ENCODE assay signal across 22 cellular contexts in genomic region chr7:12827920-12828319, GRCh38.
DNase-seq lines count a peak whose midpoint lies in the region; ATAC-seq and TF ChIP-seq lines count a peak whose summit lies in the region.
"Had no signal": no experiment of that assay in that cellular context is flagged by ENCODE, and none has a peak within 500 bp of the region (broad histone marks: within the 10 kb centered on the region; RNA-seq: fewer than 3 reads in every experiment).

No MANE protein-coding gene starts in this region.

- CTCF ChIA-PET in Calu3 (lab: Charles Lee), result no interaction called here

- H3K4me3 Mint-ChIP-seq in Calu3 (ENCODE audit: low read depth, unreplicated experiment), result no peak overlapping the region
- H3K4me3 Mint-ChIP-seq in T-helper 2 cell treated with Interferon-gamma antibody and Interleukin-4, amounts not matched to agents 5 μg/mL and 100 μg/mL, for 36 hours, result no peak overlapping the region
- H3K4me3 Mint-ChIP-seq in stimulated activated effector memory CD8-positive, alpha-beta T cell treated with anti-CD3 and anti-CD28 coated beads, Interleukin-12 subunit alpha, Interleukin-12 subunit beta, amount 100 ng/mL, for 72 hours, result no peak overlapping the region
- H3K4me3 Mint-ChIP-seq: neural crest cell had no signal

- H3K27ac Mint-ChIP-seq in Calu3 (ENCODE audit: unreplicated experiment), result peak overlapping the region; percentile 25
- H3K27ac Mint-ChIP-seq in T-helper 2 cell treated with Interferon-gamma antibody and Interleukin-4, amounts not matched to agents 5 μg/mL and 100 μg/mL, for 36 hours, result no peak overlapping the region
- H3K27ac Mint-ChIP-seq in stimulated activated effector memory CD8-positive, alpha-beta T cell treated with anti-CD3 and anti-CD28 coated beads, Interleukin-12 subunit alpha, Interleukin-12 subunit beta, amount 100 ng/mL, for 72 hours, result no peak overlapping the region
- H3K27ac Mint-ChIP-seq: CD4-positive, CD25-positive, alpha-beta regulatory T cell; progenitor cell of endocrine pancreas had no signal

- H3K36me3 Mint-ChIP-seq in Calu3 (ENCODE audit: insufficient read depth, unreplicated experiment), result no peaks in the 10 kb centered on the region
- no peaks in the 10 kb centered on the region for H3K36me3 Mint-ChIP-seq in T-helper 2 cell treated with Interferon-gamma antibody and Interleukin-4, amounts not matched to agents 5 μg/mL and 100 μg/mL, for 36 hours (ENCODE audit: low read depth)
- no peaks in the 10 kb centered on the region for H3K36me3 Mint-ChIP-seq in stimulated activated effector memory CD8-positive, alpha-beta T cell treated with anti-CD3 and anti-CD28 coated beads, Interleukin-12 subunit alpha, Interleukin-12 subunit beta, amount 100 ng/mL, for 72 hours
- H3K36me3 Mint-ChIP-seq: CD4-positive, CD25-positive, alpha-beta regulatory T cell had no signal

- peaks cover 8% of the 10 kb centered on the region for H3K4me1 Mint-ChIP-seq in Calu3 (ENCODE audit: low read depth, unreplicated experiment)
- no peaks in the 10 kb centered on the region for H3K4me1 Mint-ChIP-seq in T-helper 2 cell treated with Interferon-gamma antibody and Interleukin-4, amounts not matched to agents 5 μg/mL and 100 μg/mL, for 36 hours (ENCODE audit: low read depth)
- no peaks in the 10 kb centered on the region for H3K4me1 Mint-ChIP-seq in stimulated activated effector memory CD8-positive, alpha-beta T cell treated with anti-CD3 and anti-CD28 coated beads, Interleukin-12 subunit alpha, Interleukin-12 subunit beta, amount 100 ng/mL, for 72 hours
- H3K4me1 Mint-ChIP-seq: CD4-positive, CD25-positive, alpha-beta regulatory T cell; neural crest cell had no signal

- H3K4me3 ChIP-seq in cardiac fibroblast (replicated peaks in 1 of 2; ENCODE audit: low read depth in 2 of 2, low read length in 2 of 2), result no peak overlapping the region
- H3K4me3 ChIP-seq: lower lobe of right lung, suprapubic skin had no signal

- peak; percentile 15 to 94 for ATAC-seq in left cardiac atrium
- no peak for ATAC-seq in stimulated activated effector memory CD8-positive, alpha-beta T cell treated with anti-CD3 and anti-CD28 coated beads, Interleukin-12 subunit alpha, Interleukin-12 subunit beta, amount 100 ng/mL, for 72 hours
- no peak for ATAC-seq in HG03097 (IDR thresholded peaks at IDR 0.05; ENCODE audit: low FRiP score, unreplicated experiment)
- ATAC-seq: lower lobe of right lung had no signal

- DNase-seq in Calu3, result no peak
- DNase-seq in M059J (ENCODE audit: low read depth), result peak; percentile 9
- peak; percentile 23 to 44 for DNase-seq in cardiac fibroblast (ENCODE audit: low read depth in 2 of 2)
- DNase-seq in left cardiac atrium, result no peak
- no peak for DNase-seq in T-helper 2 cell treated with Interferon-gamma antibody and Interleukin-4, amounts not matched to agents 5 μg/mL and 100 μg/mL, for 36 hours (ENCODE audit: low spot score)
- no peak for DNase-seq in NCI-H446 treated with DMSO at 0.1 percent for 48 hours (lab: John Stamatoyannopoulos, UW)
- no peak for DNase-seq in stimulated activated effector memory CD8-positive, alpha-beta T cell treated with anti-CD3 and anti-CD28 coated beads, Interleukin-12 subunit alpha, Interleukin-12 subunit beta, amount 100 ng/mL, for 72 hours (ENCODE audit: low spot score in 2 of 2)
- DNase-seq: activated CD4-positive, CD25-positive, alpha-beta regulatory T cell; activated naive CD4-positive, alpha-beta T cell treated with Interleukin-2 at 50 U/mL for 16 hours; activated T-cell treated with anti-CD3 and anti-CD28 coated beads, Interleukin-2, amount 50 U/mL, for 1 hour; anterior cingulate cortex; CD4-positive, CD25-positive, alpha-beta regulatory T cell; DMS153; GF-D8; Kasumi-1; lower lobe of right lung; NCI-H1092 treated with DMSO at 0.1 percent for 48 hours; NCI-H2029 had no signal

- no peaks in the 10 kb centered on the region for H3K27me3 Mint-ChIP-seq in Calu3 (ENCODE audit: unreplicated experiment)
- H3K27me3 Mint-ChIP-seq in T-helper 2 cell treated with Interferon-gamma antibody and Interleukin-4, amounts not matched to agents 5 μg/mL and 100 μg/mL, for 36 hours (ENCODE audit: low read depth), result peaks cover 4% of the 10 kb centered on the region
- H3K27me3 Mint-ChIP-seq: CD4-positive, CD25-positive, alpha-beta regulatory T cell; progenitor cell of endocrine pancreas had no signal

- TF ChIP-seq CTCF in Calu3 (IDR thresholded peaks at IDR 0.05; ENCODE audit: unreplicated experiment), result no peak
- TF ChIP-seq CTCF in cardiac fibroblast (IDR thresholded peaks at IDR 0.05; ENCODE audit: low read depth, low read length), result no peak

- intact Hi-C loops in Calu3 (cut with micrococcal nuclease; ENCODE audit: unreplicated experiment) (no loop called here), left cardiac atrium (cut with DNase I) (no loop called here)

- BruUV-seq in Calu3 (replicated peaks; lab: Mats Ljungman, UMichigan), result no TSS peak

- H3K9me3 Mint-ChIP-seq in Calu3 (ENCODE audit: low read depth, unreplicated experiment), result peaks cover 1% of the 10 kb centered on the region
- H3K9me3 Mint-ChIP-seq in T-helper 2 cell treated with Interferon-gamma antibody and Interleukin-4, amounts not matched to agents 5 μg/mL and 100 μg/mL, for 36 hours, result peaks cover 2% of the 10 kb centered on the region
- H3K9me3 Mint-ChIP-seq in stimulated activated effector memory CD8-positive, alpha-beta T cell treated with anti-CD3 and anti-CD28 coated beads, Interleukin-12 subunit alpha, Interleukin-12 subunit beta, amount 100 ng/mL, for 72 hours, result peaks cover 1% of the 10 kb centered on the region

Comparison
In these comparisons a context has a peak if more than half of its experiments do, and no peak if none do; other contexts are left out.
1. DNase-seq: peak in M059J (single experiment) and cardiac fibroblast (2 of 2); none in Calu3 (single experiment), left cardiac atrium (single experiment), T-helper 2 cell treated with Interferon-gamma antibody and Interleukin-4, amounts not matched to agents 5 μg/mL and 100 μg/mL, for 36 hours (single experiment), NCI-H446 treated with DMSO at 0.1 percent for 48 hours (single experiment) and stimulated activated effector memory CD8-positive, alpha-beta T cell treated with anti-CD3 and anti-CD28 coated beads, Interleukin-12 subunit alpha, Interleukin-12 subunit beta, amount 100 ng/mL, for 72 hours (0 of 2).
2. ATAC-seq: peak in left cardiac atrium (2 of 2); none in stimulated activated effector memory CD8-positive, alpha-beta T cell treated with anti-CD3 and anti-CD28 coated beads, Interleukin-12 subunit alpha, Interleukin-12 subunit beta, amount 100 ng/mL, for 72 hours (single experiment) and HG03097 (single experiment).